9 cellular contexts compared by ENCODE assay signal in genomic region chr2:25295654-25296053, GRCh38. TPM values are rescaled to one million over a fixed set of nuclear protein-coding genes. Genes with fewer than 3 reads are reported as not detected.
DNase-seq lines count a peak whose midpoint lies in the region; ATAC-seq, FAIRE-seq and TF ChIP-seq lines count a peak whose summit lies in the region.
"Had no signal": no experiment of that assay in that cellular context is flagged by ENCODE, and none has a peak within 500 bp of the region (broad histone marks: within the 10 kb centered on the region; RNA-seq: fewer than 3 reads in every experiment).

No MANE protein-coding gene starts in this region.

- peaks cover 0 to 11% of the 10 kb centered on the region in 2 experiments for H3K36me3 ChIP-seq in SK-N-SH (replicated peaks in 1 of 2; ENCODE audit: control insufficient read depth in 1 of 2, insufficient read depth in 2 of 2, low read length in 1 of 2)
- no peaks in the 10 kb centered on the region for H3K36me3 ChIP-seq in SU-DHL-6 (ENCODE audit: low read length)
- H3K36me3 ChIP-seq in endothelial cell of umbilical vein (ENCODE audit: control insufficient read depth in 2 of 2, extremely low read depth in 1 of 2, insufficient read depth in 2 of 2, low read length in 2 of 2) = peaks cover 0 to 13% of the 10 kb centered on the region in 2 experiments

- 0 out of 2 replicates have a peak overlapping the region, but pooled peaks have one; percentile 18 for H3K4me2 ChIP-seq in SK-N-SH
- peak overlapping the region; percentile 45 for H3K4me2 ChIP-seq in SU-DHL-6 (ENCODE audit: low read depth, low read length, poor library complexity, severe bottlenecking)
- H3K4me2 ChIP-seq in endothelial cell of umbilical vein (ENCODE audit: insufficient read depth, low read length) = peak overlapping the region; percentile 18

- H3K27ac Mint-ChIP-seq in stimulated activated memory B cell treated with anti-CD40 and anti-IgM and Interleukin-4, amounts not matched to agents 10 μg/mL and 1 μg/mL and 100 μg/mL, for 72 hours = peak overlapping the region; percentile 90

- TF ChIP-seq POLR2A in endothelial cell of umbilical vein (IDR thresholded peaks at IDR 0.05; ENCODE audit: low read depth, low read length) = no peak

- no peaks in the 10 kb centered on the region for H4K20me1 ChIP-seq in SK-N-SH (ENCODE audit: insufficient read depth)
- no peaks in the 10 kb centered on the region for H4K20me1 ChIP-seq in SU-DHL-6 (ENCODE audit: low read depth, low read length)
- H4K20me1 ChIP-seq in endothelial cell of umbilical vein (replicated peaks; ENCODE audit: control insufficient read depth, extremely low read depth, insufficient read depth, low read length) = no peaks in the 10 kb centered on the region

- H3K79me2 ChIP-seq in SK-N-SH (ENCODE audit: insufficient read depth) (no peaks in the 10 kb centered on the region), SU-DHL-6 (ENCODE audit: insufficient read depth, low read length) (no peaks in the 10 kb centered on the region), endothelial cell of umbilical vein (ENCODE audit: control insufficient read depth, insufficient read depth, low read length) (no peaks in the 10 kb centered on the region)

- peak overlapping the region; percentile 63 for H3K4me3 Mint-ChIP-seq in stimulated activated memory B cell treated with anti-CD40 and anti-IgM and Interleukin-4, amounts not matched to agents 10 μg/mL and 1 μg/mL and 100 μg/mL, for 72 hours

- no peaks in the 10 kb centered on the region for H3K27me3 ChIP-seq in SK-N-SH (ENCODE audit: insufficient read depth)
- no peaks in the 10 kb centered on the region for H3K27me3 ChIP-seq in SU-DHL-6 (ENCODE audit: low read length)
- no peaks in the 10 kb centered on the region for H3K27me3 ChIP-seq in endothelial cell of umbilical vein (ENCODE audit: control insufficient read depth in 2 of 2, insufficient read depth in 2 of 2, low read length in 2 of 2)
- H3K27me3 ChIP-seq: right lobe of liver had no signal

- no peak overlapping the region for H3K4me3 ChIP-seq in SK-N-SH (ENCODE audit: low read depth in 2 of 2, low read length in 1 of 2)
- no peak overlapping the region for H3K4me3 ChIP-seq in SU-DHL-6 (ENCODE audit: insufficient read depth, low read length, poor library complexity, severe bottlenecking)
- no peak overlapping the region for H3K4me3 ChIP-seq in endothelial cell of umbilical vein (replicated peaks in 1 of 3; ENCODE audit: insufficient read depth in 1 of 3, low read depth in 1 of 3, low read length in 3 of 3)
- H3K4me3 ChIP-seq: right lobe of liver had no signal

- intact Hi-C loops in endothelial cell of umbilical vein (cut with micrococcal nuclease) = loop anchor here (1.0 to 5.0 kb wide), 3 partner anchors 19 to 47 kb away; partner anchors contain the start of gene DNMT3A

- no peak for FAIRE-seq in endothelial cell of umbilical vein (lab: Jason Lieb, UNC)

- peaks cover 25% of the 10 kb centered on the region for H3K36me3 Mint-ChIP-seq in stimulated activated memory B cell treated with anti-CD40 and anti-IgM and Interleukin-4, amounts not matched to agents 10 μg/mL and 1 μg/mL and 100 μg/mL, for 72 hours

- no peaks in the 10 kb centered on the region for H3K9me3 Mint-ChIP-seq in stimulated activated memory B cell treated with anti-CD40 and anti-IgM and Interleukin-4, amounts not matched to agents 10 μg/mL and 1 μg/mL and 100 μg/mL, for 72 hours

- H3K9me3 ChIP-seq in SK-N-SH = no peaks in the 10 kb centered on the region
- H3K9me3 ChIP-seq in SU-DHL-6 (ENCODE audit: insufficient read depth, low read length) = no peaks in the 10 kb centered on the region
- H3K9me3 ChIP-seq in endothelial cell of umbilical vein (replicated peaks; ENCODE audit: control insufficient read depth, insufficient read depth, low read length) = no peaks in the 10 kb centered on the region
- H3K9me3 ChIP-seq: right lobe of liver had no signal

- no peak for TF ChIP-seq CTCF in SK-N-SH (IDR thresholded peaks at IDR 0.05)
- TF ChIP-seq CTCF in SU-DHL-6 (IDR thresholded peaks at IDR 0.05; ENCODE audit: insufficient read depth, low read length, poor library complexity, severe bottlenecking) = no peak
- no peak for TF ChIP-seq CTCF in endothelial cell of umbilical vein (IDR thresholded peaks at IDR 0.05; ENCODE audit: extremely low read depth in 1 of 2, insufficient read depth in 1 of 2, low read depth in 1 of 2, low read length in 2 of 2)

- POLR2A ChIA-PET in SK-N-SH (lab: Yijun Ruan, JAX) = interaction anchor here (1.1 to 2.1 kb wide), 6 partner anchors 14 to 47 kb away, joined by 3 to 9 read pairs (median 5); no protein-coding TSS in a partner anchor
- POLR2A ChIA-PET in endothelial cell of umbilical vein (lab: Charles Lee) = no interaction called here

- no peaks in the 10 kb centered on the region for H3F3A ChIP-seq in SK-N-SH (replicated peaks; ENCODE audit: insufficient read depth)
- peaks cover 6% of the 10 kb centered on the region for H3F3A ChIP-seq in SU-DHL-6 (ENCODE audit: insufficient read depth)

- WGBS in SK-N-SH (ENCODE audit: low lambda C conversion rate) = 92% methylated on average over 7 of the region's 7 CpGs

- peak overlapping the region; percentile 69; the same call in 1 of the 2 replicates for H2AFZ ChIP-seq in SK-N-SH (ENCODE audit: low read depth)
- H2AFZ ChIP-seq in SU-DHL-6 (ENCODE audit: low read depth, low read length, severe bottlenecking) = peak overlapping the region; percentile 78
- peak overlapping the region; percentile 38 for H2AFZ ChIP-seq in endothelial cell of umbilical vein (ENCODE audit: low read depth, low read length)

- DNase-seq in SK-N-SH (no peak), endothelial cell of umbilical vein (ENCODE audit: low read depth, low spot score) (no peak), NCI-H1417 treated with DMSO at 0.1 percent for 48 hours (lab: John Stamatoyannopoulos, UW) (no peak)

- CTCF ChIA-PET in SK-N-SH (lab: Yijun Ruan, JAX) = interaction anchor here (0.9 to 1.5 kb wide), 3 partner anchors 14 to 885 kb away, joined by 3 to 8 read pairs (median 5); no protein-coding TSS in a partner anchor
- CTCF ChIA-PET in endothelial cell of umbilical vein (lab: Charles Lee) = interaction anchor here (0.6 to 8.9 kb wide), 5 partner anchors 12 to 271 kb away, joined by 3 to 59 read pairs (median 3); no protein-coding TSS in a partner anchor

- H3K9me1 ChIP-seq in endothelial cell of umbilical vein (replicated peaks; ENCODE audit: control insufficient read depth, extremely low read depth, insufficient read depth, low read length) = no peaks in the 10 kb centered on the region

- H3K27me3 Mint-ChIP-seq in stimulated activated memory B cell treated with anti-CD40 and anti-IgM and Interleukin-4, amounts not matched to agents 10 μg/mL and 1 μg/mL and 100 μg/mL, for 72 hours = no peaks in the 10 kb centered on the region

- no peak overlapping the region for H3K9ac ChIP-seq in SK-N-SH
- peak overlapping the region; percentile 37 for H3K9ac ChIP-seq in SU-DHL-6 (ENCODE audit: low read length)
- peak overlapping the region; percentile 47 for H3K9ac ChIP-seq in endothelial cell of umbilical vein (replicated peaks; ENCODE audit: extremely low read depth, insufficient read depth, low read length)

- H3K4me1 Mint-ChIP-seq in stimulated activated memory B cell treated with anti-CD40 and anti-IgM and Interleukin-4, amounts not matched to agents 10 μg/mL and 1 μg/mL and 100 μg/mL, for 72 hours = peaks cover 43% of the 10 kb centered on the region

- TF ChIP-seq RAD21 in SK-N-SH (IDR thresholded peaks at IDR 0.05; ENCODE audit: low read length) = no peak

- H3K4me1 ChIP-seq in SK-N-SH (ENCODE audit: control insufficient read depth in 1 of 2, insufficient read depth in 2 of 2, low read depth in 1 of 2, low read length in 1 of 2) (peaks cover 37 to 61% of the 10 kb centered on the region in 2 experiments; a peak in 3 of 4 replicates), endothelial cell of umbilical vein (ENCODE audit: control insufficient read depth, extremely low read depth, insufficient read depth, low read length) (peaks cover 37% of the 10 kb centered on the region)

- ATAC-seq in SK-N-SH treated with all-trans-retinoic acid at 6 μM for 48 hours (no peak), GM19463 (IDR thresholded peaks at IDR 0.05; ENCODE audit: unreplicated experiment) (no peak), GM18909 (IDR thresholded peaks at IDR 0.05; ENCODE audit: poor library complexity, unreplicated experiment) (no peak)
- no peak for ATAC-seq in stimulated activated memory B cell treated with anti-CD40 and anti-IgM and Interleukin-4, amounts not matched to agents 10 μg/mL and 1 μg/mL and 100 μg/mL, for 72 hours

- dilution Hi-C loops in endothelial cell of umbilical vein (cut with MboI; ENCODE audit: extremely low pct_ligation_motif_present, low sequenced_read_pairs) = no loop called here

- H3K9me2 ChIP-seq in SK-N-SH (no peaks in the 10 kb centered on the region), SU-DHL-6 (replicated peaks; ENCODE audit: insufficient read depth, low read length) (no peaks in the 10 kb centered on the region)

- TF ChIP-seq EP300 in SK-N-SH (IDR thresholded peaks at IDR 0.05; ENCODE audit: borderline replicate concordance in 1 of 2, low read depth in 1 of 2, low read length in 1 of 2) = no peak

- BruUV-seq in endothelial cell of umbilical vein (replicated peaks; lab: Mats Ljungman, UMichigan) = no TSS peak

- peak overlapping the region in 1 of 2 experiments; percentile 94; a peak in 3 of 4 replicates for H3K27ac ChIP-seq in SK-N-SH (ENCODE audit: low read depth in 2 of 2, low read length in 1 of 2)
- peak overlapping the region; percentile 67 for H3K27ac ChIP-seq in SU-DHL-6 (ENCODE audit: low read depth, low read length)
- peak overlapping the region; percentile 68 for H3K27ac ChIP-seq in endothelial cell of umbilical vein (ENCODE audit: insufficient read depth, low read depth, low read length)

TF ChIP-seq in SK-N-SH, 30 proteins besides CTCF, POLR2A, EP300 and RAD21 (continues in another document):
- TF ChIP-seq POLR2AphosphoS5 (IDR thresholded peaks at IDR 0.05; ENCODE audit: low read depth, low read length) = no peak

TF ChIP-seq in SK-N-SH treated with all-trans-retinoic acid at 6 μM for 48 hours, 23 proteins besides CTCF, POLR2A, EP300 and RAD21:
- TF ChIP-seq ZNF70 (CRISPR knock-in tag; IDR thresholded peaks at IDR 0.05) = no peak

TF ChIP-seq in endothelial cell of umbilical vein, 7 proteins besides CTCF, POLR2A, EP300 and RAD21 (continues in another document):
- no peak for TF ChIP-seq POLR2AphosphoS5 (IDR thresholded peaks at IDR 0.05; ENCODE audit: insufficient read depth, low read depth, low read length)

RNA-seq across cellular contexts. Expression of gene DNMT3A, which starts 46.1 kb away (rescaled TPM):
- 5.5 and 5.6 TPM in 2 replicates for polyA plus RNA-seq in SK-N-SH (2012; rRNA removed)
- polyA plus RNA-seq in SK-N-SH (2012; cell fraction: cytosol; rRNA removed) = 2.3 and 2.6 TPM in 2 replicates
- polyA plus RNA-seq in SK-N-SH (2012; cell fraction: nucleus; rRNA removed) = 18.6 and 20.2 TPM in 2 replicates
- 67.0 and 71.7 TPM in 2 replicates for total RNA-seq in endothelial cell of umbilical vein
- 15.6 and 23.3 TPM in 2 replicates for polyA plus RNA-seq in endothelial cell of umbilical vein
- polyA plus RNA-seq in endothelial cell of umbilical vein (2011; cell fraction: cytosol; rRNA removed) = 12.5 and 14.2 TPM in 2 replicates
- polyA plus RNA-seq in endothelial cell of umbilical vein (2011; cell fraction: nucleus; rRNA removed) = 42.1 and 52.7 TPM in 2 replicates
- polyA plus RNA-seq in endothelial cell of umbilical vein (2012) = 26.2 and 37.7 TPM in 2 replicates
- polyA minus RNA-seq in endothelial cell of umbilical vein = 60.1 and 61.4 TPM in 2 replicates
- 8.0 TPM for polyA minus RNA-seq in endothelial cell of umbilical vein (2011; cell fraction: cytosol; rRNA and poly(A)+ RNA removed)
- polyA minus RNA-seq in endothelial cell of umbilical vein (2011; cell fraction: nucleus; rRNA and poly(A)+ RNA removed) = 36.1 and 50.9 TPM in 2 replicates
